ENCODE assay signal across 1 cellular context in the genomic region with DNA sequence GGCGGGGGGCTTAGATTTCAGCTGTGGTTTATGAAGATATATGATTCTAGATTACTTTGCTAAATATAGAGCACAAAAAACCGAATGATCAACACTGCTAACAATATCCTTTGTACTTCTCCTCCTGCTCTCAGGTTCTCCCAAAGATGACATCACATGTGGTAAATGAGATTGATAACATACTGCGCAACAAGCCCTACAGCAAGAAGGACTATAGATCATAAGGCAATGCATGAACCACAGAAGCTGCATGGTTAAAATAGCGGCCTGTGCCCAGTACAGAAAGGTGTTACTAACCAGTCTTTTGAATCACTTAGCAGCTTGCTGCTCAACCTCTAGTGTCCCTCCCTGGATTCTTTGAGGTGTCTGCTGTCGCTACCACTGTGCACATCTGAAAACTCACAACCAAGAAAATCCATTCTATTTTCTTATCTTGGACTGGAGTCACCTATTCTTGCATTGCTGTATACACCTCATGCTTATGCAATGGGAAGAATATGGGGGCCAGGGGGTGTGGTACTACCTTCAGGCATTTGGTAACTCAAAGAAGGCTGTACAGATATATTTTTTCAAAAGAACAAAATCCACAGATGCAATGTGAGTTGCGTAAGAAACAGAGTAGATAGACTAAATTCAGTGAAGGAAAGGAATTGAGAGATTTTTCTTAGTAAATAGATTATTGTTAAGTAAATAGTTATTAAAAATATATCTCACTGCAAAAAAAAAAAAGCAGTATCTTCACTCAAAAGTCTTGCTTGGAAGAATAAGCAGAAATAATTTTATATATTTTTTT.
TF ChIP-seq lines count a peak whose summit lies in the region.

No MANE protein-coding gene starts in this region.

TF ChIP-seq in SK-N-SH treated with all-trans-retinoic acid at 6 μM for 48 hours, 23 proteins besides CTCF, POLR2A, EP300 and RAD21 (continued from another document):
- TF ChIP-seq, protein P1, sequence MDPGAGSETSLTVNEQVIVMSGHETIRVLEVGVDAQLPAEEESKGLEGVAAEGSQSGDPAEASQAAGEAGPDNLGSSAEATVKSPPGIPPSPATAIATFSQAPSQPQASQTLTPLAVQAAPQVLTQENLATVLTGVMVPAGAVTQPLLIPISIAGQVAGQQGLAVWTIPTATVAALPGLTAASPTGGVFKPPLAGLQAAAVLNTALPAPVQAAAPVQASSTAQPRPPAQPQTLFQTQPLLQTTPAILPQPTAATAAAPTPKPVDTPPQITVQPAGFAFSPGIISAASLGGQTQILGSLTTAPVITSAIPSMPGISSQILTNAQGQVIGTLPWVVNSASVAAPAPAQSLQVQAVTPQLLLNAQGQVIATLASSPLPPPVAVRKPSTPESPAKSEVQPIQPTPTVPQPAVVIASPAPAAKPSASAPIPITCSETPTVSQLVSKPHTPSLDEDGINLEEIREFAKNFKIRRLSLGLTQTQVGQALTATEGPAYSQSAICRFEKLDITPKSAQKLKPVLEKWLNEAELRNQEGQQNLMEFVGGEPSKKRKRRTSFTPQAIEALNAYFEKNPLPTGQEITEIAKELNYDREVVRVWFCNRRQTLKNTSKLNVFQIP (CRISPR knock-in tag; IDR thresholded peaks at IDR 0.05; ENCODE audit: borderline replicate concordance, low read depth): no peak
- TF ChIP-seq ISL1 (CRISPR knock-in tag; IDR thresholded peaks at IDR 0.05) (no peak), TOX (CRISPR knock-in tag; IDR thresholded peaks at IDR 0.05; ENCODE audit: borderline replicate concordance) (no peak), RARB (CRISPR knock-in tag; IDR thresholded peaks at IDR 0.05) (no peak), CSDC2 (CRISPR knock-in tag; IDR thresholded peaks at IDR 0.05) (no peak), PPARA (CRISPR knock-in tag; IDR thresholded peaks at IDR 0.05; ENCODE audit: borderline replicate concordance) (no peak), ZC3H10 (CRISPR knock-in tag; IDR thresholded peaks at IDR 0.05) (no peak), GLIS3 (CRISPR knock-in tag; IDR thresholded peaks at IDR 0.05) (no peak), SNAI2 (CRISPR knock-in tag; IDR thresholded peaks at IDR 0.05) (no peak), ARNTL (CRISPR knock-in tag; IDR thresholded peaks at IDR 0.05; ENCODE audit: borderline replicate concordance, low read depth) (no peak), ZNF70 (CRISPR knock-in tag; IDR thresholded peaks at IDR 0.05) (no peak), ZNF565 (CRISPR knock-in tag; conservative IDR thresholded peaks at IDR 0.05; ENCODE audit: low read depth) (no peak)
